ENCODE assay signal across 1 cellular context in genomic region chr9:114909657-114910056, GRCh38.
TF ChIP-seq lines count a peak whose summit lies in the region.

No MANE protein-coding gene starts in this region.

TF ChIP-seq in IMR-90, 13 proteins besides CTCF, POLR2A, EP300 and RAD21:
- TF ChIP-seq MAZ (IDR thresholded peaks at IDR 0.05; ENCODE audit: borderline replicate concordance, low read depth, low read length) (no peak), MAFK (IDR thresholded peaks at IDR 0.05; ENCODE audit: low read depth, low read length) (no peak), CEBPB (IDR thresholded peaks at IDR 0.05; ENCODE audit: low read depth, low read length) (no peak), RFX5 (IDR thresholded peaks at IDR 0.05; ENCODE audit: low read depth, low read length) (no peak), ELK1 (IDR thresholded peaks at IDR 0.05; ENCODE audit: borderline replicate concordance, low read depth, low read length) (no peak), USF2 (IDR thresholded peaks at IDR 0.05; ENCODE audit: low read depth, low read length) (no peak), SMC3 (IDR thresholded peaks at IDR 0.05; ENCODE audit: low read depth, low read length) (no peak), MXI1 (IDR thresholded peaks at IDR 0.05; ENCODE audit: borderline replicate concordance, low read depth, low read length) (no peak), BHLHE40 (IDR thresholded peaks at IDR 0.05; ENCODE audit: low read depth, low read length) (no peak), RCOR1 (IDR thresholded peaks at IDR 0.05; ENCODE audit: insufficient replicate concordance, low read length) (no peak), NFE2L2 (IDR thresholded peaks at IDR 0.05; ENCODE audit: low read depth, low read length) (no peak), FOS (IDR thresholded peaks at IDR 0.05; ENCODE audit: low read depth, low read length) (no peak), CHD1 (IDR thresholded peaks at IDR 0.05; ENCODE audit: low read depth, low read length) (no peak)
